In the genomic region with DNA sequence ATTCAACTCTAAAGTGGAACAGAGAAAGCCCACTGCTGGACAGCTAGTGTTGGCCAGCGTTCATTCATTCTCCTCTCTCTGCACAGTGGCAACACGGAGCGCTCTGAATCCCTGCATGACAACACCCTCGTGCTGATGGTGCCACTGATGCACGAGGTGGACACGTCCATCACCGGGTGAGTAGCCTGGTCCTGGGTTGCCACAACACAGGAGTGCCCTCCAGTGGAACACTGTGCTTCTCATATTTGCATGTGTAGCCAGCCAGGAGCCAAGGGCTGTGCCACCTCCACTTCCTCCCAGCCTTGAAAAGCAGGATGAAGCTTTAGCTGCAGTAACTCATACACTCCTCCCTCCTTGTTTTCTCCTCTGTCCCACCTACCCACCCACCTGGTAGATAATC, we compare ENCODE assay signal across 7 cellular contexts.
A peak's percentile ranks its signal among the peaks of the same experiment; 100 is the strongest.
DNase-seq lines count a peak whose midpoint lies in the region; ATAC-seq, FAIRE-seq and TF ChIP-seq lines count a peak whose summit lies in the region.

No MANE protein-coding gene starts in this region.

- H3K27ac ChIP-seq in stomach: peak overlapping the region in 3 of 5 donors; percentile 20 to 77 (median 68)

- 43 to 51% (median 44%) methylated on average over 7 of the region's 7 CpGs for WGBS in stomach, 5 donors

- peaks cover 0 to 25% (median 9%) of the 10 kb centered on the region in 4 donors for H3K4me1 ChIP-seq in stomach

- ATAC-seq in GM19397 (IDR thresholded peaks at IDR 0.05; ENCODE audit: unreplicated experiment): no peak

- TF ChIP-seq EP300 in stomach (IDR thresholded peaks at IDR 0.05): no peak

- TF ChIP-seq POLR2A in stomach (IDR thresholded peaks at IDR 0.05): no peak

- H3K36me3 ChIP-seq in stomach: peaks cover 0 to 28% (median 13%) of the 10 kb centered on the region in 4 donors

- H3K4me3 ChIP-seq in stomach: no peak overlapping the region

- H3K9me3 ChIP-seq in stomach: no peaks in the 10 kb centered on the region

- intact Hi-C loops in cardiac septum (cut with DNase I): no loop called here
- intact Hi-C loops in stomach (cut with DNase I; ENCODE audit: low total_unique reads): no loop called here

- TF ChIP-seq CTCF in stomach (IDR thresholded peaks at IDR 0.05): peak in 5 of 7 experiments; percentile 16 to 51 (median 34)
- no peak for TF ChIP-seq CTCF in GM20000 (IDR thresholded peaks at IDR 0.05; ENCODE audit: extremely low read depth, missing control alignments)

- peak; percentile 26 for DNase-seq in HTR-8/SVneo (ENCODE audit: insufficient read length, low spot score)
- DNase-seq in SW 1271 (lab: John Stamatoyannopoulos, UW): peak; percentile 13 to 26
- peak; percentile 84 for DNase-seq in cardiac septum (ENCODE audit: low spot score)
- peak; percentile 66 for DNase-seq in stomach
- no peak for DNase-seq in GM20000 (ENCODE audit: low spot score)
- DNase-seq in activated CD4-positive, CD25-positive, alpha-beta regulatory T cell (lab: John Stamatoyannopoulos, UW): no peak

- H3K27me3 ChIP-seq in stomach: no peaks in the 10 kb centered on the region

- FAIRE-seq in HTR-8/SVneo (lab: Jason Lieb, UNC): peak; percentile 63

Comparison
In these comparisons a context has a peak if more than half of its experiments do, and no peak if none do; other contexts are left out.
1. DNase-seq: peak in HTR-8/SVneo (single experiment), SW 1271 (2 of 2), cardiac septum (single experiment) and stomach (single experiment); none in GM20000 (single experiment) and activated CD4-positive, CD25-positive, alpha-beta regulatory T cell (0 of 4).